11 cellular contexts compared by ENCODE assay signal in the genomic region with DNA sequence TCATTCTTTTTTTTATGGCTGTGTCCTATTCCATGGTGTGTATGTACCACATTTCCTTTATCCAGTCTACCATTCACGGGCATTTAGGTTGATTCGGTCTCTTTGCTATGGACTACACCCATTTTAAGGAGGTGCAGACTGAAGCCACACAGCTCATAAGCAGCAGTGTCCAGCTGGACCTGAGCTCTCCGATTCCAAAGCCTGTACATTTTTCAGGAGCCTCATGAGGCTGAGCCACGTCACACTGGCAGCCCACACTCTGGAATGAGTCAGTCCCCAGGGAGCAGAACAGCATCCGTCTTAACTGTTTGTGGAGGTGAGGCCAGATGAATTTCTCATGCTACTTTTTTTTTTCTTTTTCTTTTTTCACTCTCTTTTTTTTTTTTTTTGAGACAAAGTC.
DNase-seq lines count a peak whose midpoint lies in the region; ATAC-seq, FAIRE-seq and TF ChIP-seq lines count a peak whose summit lies in the region.
"Had no signal": no experiment of that assay in that cellular context is flagged by ENCODE, and none has a peak within 500 bp of the region (broad histone marks: within the 10 kb centered on the region; RNA-seq: fewer than 3 reads in every experiment).

No MANE protein-coding gene starts in this region.

- in situ Hi-C loops in mammary epithelial cell (cut with MboI; ENCODE audit: low sequenced_read_pairs in 2 of 2), result no loop called here

- TF ChIP-seq RAD21 in A549 (conservative IDR thresholded peaks at IDR 0.05 in 1 of 2, IDR thresholded peaks at IDR 0.05 in 1 of 2), result no peak

- H3K36me3 ChIP-seq in mammary epithelial cell (ENCODE audit: insufficient read depth, low read length) (no peaks in the 10 kb centered on the region), stomach (no peaks in the 10 kb centered on the region)

- no peak for FAIRE-seq in A549 (lab: Jason Lieb, UNC)

- TF ChIP-seq EP300 in A549 (IDR thresholded peaks at IDR 0.05) (no peak), stomach (IDR thresholded peaks at IDR 0.05) (no peak)

- H3K27me3 ChIP-seq in mammary epithelial cell (ENCODE audit: insufficient read depth, low read length) (no peaks in the 10 kb centered on the region), stomach (peaks cover 0 to 8% (median 0%) of the 10 kb centered on the region in 3 donors)

- 25% methylated on average over 5 of the region's 5 CpGs for WGBS in A549 (ENCODE audit: missing lambda C conversion rate)
- 24% methylated on average over 5 of the region's 5 CpGs for WGBS in mammary epithelial cell (ENCODE audit: low coverage, missing lambda C conversion rate)
- WGBS in stomach, 5 donors, result 47 to 73% (median 56%) methylated on average over 5 of the region's 5 CpGs

- CTCF ChIA-PET in A549 (lab: Yijun Ruan, JAX) (interaction anchor here (1.3 to 4.5 kb wide), 6 partner anchors 8 to 637 kb away, joined by 3 to 73 read pairs (median 8); no protein-coding TSS in a partner anchor), mammary epithelial cell (lab: Charles Lee; ENCODE audit: low non-redundant PET) (interaction anchor here (0.5 to 0.7 kb wide), 2 partner anchors 74 to 83 kb away, joined by 3 to 13 read pairs; no protein-coding TSS in a partner anchor)

- intact Hi-C loops in mammary epithelial cell (cut with micrococcal nuclease) (loop anchor here (5.0 kb wide), 1 partner anchor 639 kb away; no protein-coding TSS in a partner anchor), stomach (cut with DNase I; ENCODE audit: low total_unique reads) (no loop called here)

- dilution Hi-C loops in mammary epithelial cell (cut with HindIII; ENCODE audit: low sequenced_read_pairs), result no loop called here

- ATAC-seq in A549 (peak; percentile 49 to 60; a peak in 3 of 6 replicates), GM18498 (IDR thresholded peaks at IDR 0.05; ENCODE audit: unreplicated experiment) (no peak)

- TF ChIP-seq POLR2A in A549 (IDR thresholded peaks at IDR 0.05; ENCODE audit: low read length), result no peak
- TF ChIP-seq POLR2A in stomach (IDR thresholded peaks at IDR 0.05), result no peak

- no TSS peak for BruUV-seq in mammary epithelial cell (replicated peaks; lab: Mats Ljungman, UMichigan)

- H3K9me3 ChIP-seq in A549 (no peaks in the 10 kb centered on the region), mammary epithelial cell (replicated peaks; ENCODE audit: insufficient read depth, low read length) (no peaks in the 10 kb centered on the region), stomach (no peaks in the 10 kb centered on the region)

- no peak overlapping the region for H3K27ac ChIP-seq in A549
- no peak overlapping the region for H3K27ac ChIP-seq in mammary epithelial cell (ENCODE audit: insufficient read depth, low read depth, low read length)
- no peak overlapping the region for H3K27ac ChIP-seq in stomach

- no peak overlapping the region for H2AFZ ChIP-seq in mammary epithelial cell (ENCODE audit: low read depth, low read length)

- H3K4me3 ChIP-seq in A549 (no peak overlapping the region), mammary epithelial cell (replicated peaks in 1 of 3; ENCODE audit: insufficient read depth in 1 of 3, low read depth in 2 of 3, low read length in 3 of 3) (no peak overlapping the region), stomach (no peak overlapping the region)

- TF ChIP-seq CTCF in A549 (IDR thresholded peaks at IDR 0.05) (no peak), mammary epithelial cell (conservative IDR thresholded peaks at IDR 0.05 in 1 of 2, IDR thresholded peaks at IDR 0.05 in 1 of 2; ENCODE audit: extremely low read depth in 1 of 2, insufficient read depth in 1 of 2, low read depth in 1 of 2, low read length in 2 of 2) (no peak), stomach (IDR thresholded peaks at IDR 0.05) (no peak)

- peak in 1 of 2 experiments; percentile 56 for DNase-seq in A549 (ENCODE audit: low read depth in 1 of 2, low spot score in 1 of 2)
- DNase-seq in HT1080 (ENCODE audit: low read depth), result peak; percentile 91
- DNase-seq in mammary epithelial cell, result peak; percentile 89
- DNase-seq in kidney glomerular epithelial cell (lab: John Stamatoyannopoulos, UW), result peak; percentile 70
- DNase-seq in stomach, result no peak
- no peak for DNase-seq in NCI-H345 treated with DMSO at 0.1 percent for 48 hours (lab: John Stamatoyannopoulos, UW; ENCODE audit: unreplicated experiment)
- DNase-seq in foreskin melanocyte, result no peak
- DNase-seq: activated CD4-positive, alpha-beta memory T cell treated with anti-CD3 and anti-CD28 coated beads for 36 hours; C1 segment of cervical spinal cord; KBM-7 had no signal

- H3K4me2 ChIP-seq in A549 (no peak overlapping the region), mammary epithelial cell (ENCODE audit: insufficient read depth, low read depth, low read length) (no peak overlapping the region)

- H3K9ac ChIP-seq in mammary epithelial cell (ENCODE audit: insufficient read depth, low read length), result no peak overlapping the region

- no peaks in the 10 kb centered on the region for H3K79me2 ChIP-seq in mammary epithelial cell (ENCODE audit: insufficient read depth, low read length)

- no peaks in the 10 kb centered on the region for H4K20me1 ChIP-seq in mammary epithelial cell (ENCODE audit: insufficient read depth, low read length)

- POLR2A ChIA-PET in A549 (lab: Yijun Ruan, JAX), result no interaction called here

- H3K4me1 ChIP-seq in A549, result peaks cover 12% of the 10 kb centered on the region
- peaks cover 5% of the 10 kb centered on the region for H3K4me1 ChIP-seq in mammary epithelial cell (ENCODE audit: insufficient read depth, low read length)
- peaks cover 0 to 4% (median 0%) of the 10 kb centered on the region in 4 donors for H3K4me1 ChIP-seq in stomach

TF ChIP-seq in A549, 52 proteins besides CTCF, POLR2A, EP300 and RAD21:
- TF ChIP-seq PHF8 (IDR thresholded peaks at IDR 0.05; ENCODE audit: borderline replicate concordance, low read depth) (no peak), RARB (CRISPR knock-in tag; IDR thresholded peaks at IDR 0.05) (no peak)
- TF ChIP-seq, protein P1, sequence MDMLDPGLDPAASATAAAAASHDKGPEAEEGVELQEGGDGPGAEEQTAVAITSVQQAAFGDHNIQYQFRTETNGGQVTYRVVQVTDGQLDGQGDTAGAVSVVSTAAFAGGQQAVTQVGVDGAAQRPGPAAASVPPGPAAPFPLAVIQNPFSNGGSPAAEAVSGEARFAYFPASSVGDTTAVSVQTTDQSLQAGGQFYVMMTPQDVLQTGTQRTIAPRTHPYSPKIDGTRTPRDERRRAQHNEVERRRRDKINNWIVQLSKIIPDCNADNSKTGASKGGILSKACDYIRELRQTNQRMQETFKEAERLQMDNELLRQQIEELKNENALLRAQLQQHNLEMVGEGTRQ (IDR thresholded peaks at IDR 0.05), result no peak

Comparison
In these comparisons a context has a peak if more than half of its experiments do, and no peak if none do; other contexts are left out.
1. DNase-seq: peak in HT1080 (single experiment), mammary epithelial cell (single experiment) and kidney glomerular epithelial cell (single experiment); none in stomach (single experiment), NCI-H345 treated with DMSO at 0.1 percent for 48 hours (single experiment) and foreskin melanocyte (single experiment).